Comparison of ENCODE assay signal across 1 cellular context in the genomic region with DNA sequence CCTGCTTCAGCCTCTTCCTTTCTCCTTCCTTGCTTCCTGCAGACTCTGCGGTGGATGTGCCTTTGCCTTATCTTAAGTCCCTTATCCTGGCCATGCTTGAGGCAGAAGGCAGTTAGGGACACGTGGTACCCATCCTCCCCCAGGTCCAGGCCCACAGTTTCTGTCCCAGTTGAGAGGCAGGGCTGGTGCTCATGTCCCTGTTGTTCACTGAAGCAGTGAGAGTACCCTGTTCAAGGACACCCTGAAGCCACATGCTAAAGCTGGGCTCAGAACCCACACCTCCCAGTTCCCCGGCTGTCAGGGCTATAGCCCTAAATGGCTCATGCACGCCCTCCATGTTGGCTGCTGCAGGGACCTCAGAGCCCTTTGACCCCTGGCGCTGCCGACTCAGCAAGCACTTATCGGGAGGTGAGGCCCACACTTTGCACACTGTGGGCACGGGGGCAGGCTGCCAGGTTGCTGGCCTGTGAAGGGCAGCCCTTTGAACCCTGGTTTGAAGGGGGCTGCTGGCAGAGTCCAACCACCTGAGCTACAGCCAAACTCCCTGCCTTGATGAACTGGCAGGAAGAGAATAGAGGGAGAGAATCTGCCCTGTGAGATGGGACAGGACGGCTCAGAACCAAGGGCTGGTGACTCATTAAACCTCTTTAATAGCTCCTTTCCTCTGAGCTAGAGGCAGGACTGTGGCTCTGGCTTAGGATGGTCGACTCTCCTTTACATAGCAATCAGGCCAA.
TF ChIP-seq lines count a peak whose summit lies in the region.

No MANE protein-coding gene starts in this region.

TF ChIP-seq in K562, 482 proteins besides CTCF, POLR2A, EP300 and RAD21 (continues in another document):
- TF ChIP-seq, protein P1, sequence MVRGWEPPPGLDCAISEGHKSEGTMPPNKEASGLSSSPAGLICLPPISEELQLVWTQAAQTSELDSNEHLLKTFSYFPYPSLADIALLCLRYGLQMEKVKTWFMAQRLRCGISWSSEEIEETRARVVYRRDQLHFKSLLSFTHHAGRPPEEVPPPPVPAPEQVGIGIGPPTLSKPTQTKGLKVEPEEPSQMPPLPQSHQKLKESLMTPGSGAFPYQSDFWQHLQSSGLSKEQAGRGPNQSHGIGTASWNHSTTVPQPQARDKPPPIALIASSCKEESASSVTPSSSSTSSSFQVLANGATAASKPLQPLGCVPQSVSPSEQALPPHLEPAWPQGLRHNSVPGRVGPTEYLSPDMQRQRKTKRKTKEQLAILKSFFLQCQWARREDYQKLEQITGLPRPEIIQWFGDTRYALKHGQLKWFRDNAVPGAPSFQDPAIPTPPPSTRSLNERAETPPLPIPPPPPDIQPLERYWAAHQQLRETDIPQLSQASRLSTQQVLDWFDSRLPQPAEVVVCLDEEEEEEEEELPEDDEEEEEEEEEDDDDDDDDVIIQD (CRISPR knock-in tag; IDR thresholded peaks at IDR 0.05): no peak
- peak; percentile 66; the same call in 1 of the 2 replicates for TF ChIP-seq ZNF197 (CRISPR knock-in tag; IDR thresholded peaks at IDR 0.05; ENCODE audit: low read depth)
- no peak for TF ChIP-seq NR0B1 (IDR thresholded peaks at IDR 0.05; ENCODE audit: partially characterized antibody)
- TF ChIP-seq, protein P2, sequence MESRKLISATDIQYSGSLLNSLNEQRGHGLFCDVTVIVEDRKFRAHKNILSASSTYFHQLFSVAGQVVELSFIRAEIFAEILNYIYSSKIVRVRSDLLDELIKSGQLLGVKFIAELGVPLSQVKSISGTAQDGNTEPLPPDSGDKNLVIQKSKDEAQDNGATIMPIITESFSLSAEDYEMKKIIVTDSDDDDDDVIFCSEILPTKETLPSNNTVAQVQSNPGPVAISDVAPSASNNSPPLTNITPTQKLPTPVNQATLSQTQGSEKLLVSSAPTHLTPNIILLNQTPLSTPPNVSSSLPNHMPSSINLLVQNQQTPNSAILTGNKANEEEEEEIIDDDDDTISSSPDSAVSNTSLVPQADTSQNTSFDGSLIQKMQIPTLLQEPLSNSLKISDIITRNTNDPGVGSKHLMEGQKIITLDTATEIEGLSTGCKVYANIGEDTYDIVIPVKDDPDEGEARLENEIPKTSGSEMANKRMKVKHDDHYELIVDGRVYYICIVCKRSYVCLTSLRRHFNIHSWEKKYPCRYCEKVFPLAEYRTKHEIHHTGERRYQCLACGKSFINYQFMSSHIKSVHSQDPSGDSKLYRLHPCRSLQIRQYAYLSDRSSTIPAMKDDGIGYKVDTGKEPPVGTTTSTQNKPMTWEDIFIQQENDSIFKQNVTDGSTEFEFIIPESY (CRISPR knock-in tag; IDR thresholded peaks at IDR 0.05): no peak
- TF ChIP-seq ELF2 (CRISPR knock-in tag; IDR thresholded peaks at IDR 0.05): no peak
- TF ChIP-seq HNRNPLL (IDR thresholded peaks at IDR 0.05; ENCODE audit: low read depth, low read length, poor library complexity, severe bottlenecking): no peak
- TF ChIP-seq, protein P3, sequence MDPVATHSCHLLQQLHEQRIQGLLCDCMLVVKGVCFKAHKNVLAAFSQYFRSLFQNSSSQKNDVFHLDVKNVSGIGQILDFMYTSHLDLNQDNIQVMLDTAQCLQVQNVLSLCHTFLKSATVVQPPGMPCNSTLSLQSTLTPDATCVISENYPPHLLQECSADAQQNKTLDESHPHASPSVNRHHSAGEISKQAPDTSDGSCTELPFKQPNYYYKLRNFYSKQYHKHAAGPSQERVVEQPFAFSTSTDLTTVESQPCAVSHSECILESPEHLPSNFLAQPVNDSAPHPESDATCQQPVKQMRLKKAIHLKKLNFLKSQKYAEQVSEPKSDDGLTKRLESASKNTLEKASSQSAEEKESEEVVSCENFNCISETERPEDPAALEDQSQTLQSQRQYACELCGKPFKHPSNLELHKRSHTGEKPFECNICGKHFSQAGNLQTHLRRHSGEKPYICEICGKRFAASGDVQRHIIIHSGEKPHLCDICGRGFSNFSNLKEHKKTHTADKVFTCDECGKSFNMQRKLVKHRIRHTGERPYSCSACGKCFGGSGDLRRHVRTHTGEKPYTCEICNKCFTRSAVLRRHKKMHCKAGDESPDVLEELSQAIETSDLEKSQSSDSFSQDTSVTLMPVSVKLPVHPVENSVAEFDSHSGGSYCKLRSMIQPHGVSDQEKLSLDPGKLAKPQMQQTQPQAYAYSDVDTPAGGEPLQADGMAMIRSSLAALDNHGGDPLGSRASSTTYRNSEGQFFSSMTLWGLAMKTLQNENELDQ (CRISPR knock-in tag; IDR thresholded peaks at IDR 0.05; ENCODE audit: borderline replicate concordance): no peak
- TF ChIP-seq, protein P4, sequence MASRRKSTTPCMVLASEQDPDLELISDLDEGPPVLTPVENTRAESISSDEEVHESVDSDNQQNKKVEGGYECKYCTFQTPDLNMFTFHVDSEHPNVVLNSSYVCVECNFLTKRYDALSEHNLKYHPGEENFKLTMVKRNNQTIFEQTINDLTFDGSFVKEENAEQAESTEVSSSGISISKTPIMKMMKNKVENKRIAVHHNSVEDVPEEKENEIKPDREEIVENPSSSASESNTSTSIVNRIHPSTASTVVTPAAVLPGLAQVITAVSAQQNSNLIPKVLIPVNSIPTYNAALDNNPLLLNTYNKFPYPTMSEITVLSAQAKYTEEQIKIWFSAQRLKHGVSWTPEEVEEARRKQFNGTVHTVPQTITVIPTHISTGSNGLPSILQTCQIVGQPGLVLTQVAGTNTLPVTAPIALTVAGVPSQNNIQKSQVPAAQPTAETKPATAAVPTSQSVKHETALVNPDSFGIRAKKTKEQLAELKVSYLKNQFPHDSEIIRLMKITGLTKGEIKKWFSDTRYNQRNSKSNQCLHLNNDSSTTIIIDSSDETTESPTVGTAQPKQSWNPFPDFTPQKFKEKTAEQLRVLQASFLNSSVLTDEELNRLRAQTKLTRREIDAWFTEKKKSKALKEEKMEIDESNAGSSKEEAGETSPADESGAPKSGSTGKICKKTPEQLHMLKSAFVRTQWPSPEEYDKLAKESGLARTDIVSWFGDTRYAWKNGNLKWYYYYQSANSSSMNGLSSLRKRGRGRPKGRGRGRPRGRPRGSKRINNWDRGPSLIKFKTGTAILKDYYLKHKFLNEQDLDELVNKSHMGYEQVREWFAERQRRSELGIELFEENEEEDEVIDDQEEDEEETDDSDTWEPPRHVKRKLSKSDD (conservative IDR thresholded peaks at IDR 0.05; ENCODE audit: low read length): no peak
- peak; percentile 89 for TF ChIP-seq ELF4 (CRISPR knock-in tag; IDR thresholded peaks at IDR 0.05)
- no peak for TF ChIP-seq IRF2 (CRISPR knock-in tag; IDR thresholded peaks at IDR 0.05)
- no peak for TF ChIP-seq SNIP1 (IDR thresholded peaks at IDR 0.05; ENCODE audit: low read depth)
- no peak for TF ChIP-seq MYBL2 (IDR thresholded peaks at IDR 0.05; ENCODE audit: low read depth)
- no peak for TF ChIP-seq MYBL2 (CRISPR knock-in tag; IDR thresholded peaks at IDR 0.05; ENCODE audit: borderline replicate concordance)
- no peak for TF ChIP-seq MAFF (IDR thresholded peaks at IDR 0.05; ENCODE audit: low read length)
- TF ChIP-seq, protein P5, sequence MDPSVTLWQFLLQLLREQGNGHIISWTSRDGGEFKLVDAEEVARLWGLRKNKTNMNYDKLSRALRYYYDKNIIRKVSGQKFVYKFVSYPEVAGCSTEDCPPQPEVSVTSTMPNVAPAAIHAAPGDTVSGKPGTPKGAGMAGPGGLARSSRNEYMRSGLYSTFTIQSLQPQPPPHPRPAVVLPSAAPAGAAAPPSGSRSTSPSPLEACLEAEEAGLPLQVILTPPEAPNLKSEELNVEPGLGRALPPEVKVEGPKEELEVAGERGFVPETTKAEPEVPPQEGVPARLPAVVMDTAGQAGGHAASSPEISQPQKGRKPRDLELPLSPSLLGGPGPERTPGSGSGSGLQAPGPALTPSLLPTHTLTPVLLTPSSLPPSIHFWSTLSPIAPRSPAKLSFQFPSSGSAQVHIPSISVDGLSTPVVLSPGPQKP (CRISPR knock-in tag; IDR thresholded peaks at IDR 0.05): no peak
- no peak for TF ChIP-seq CC2D1A (IDR thresholded peaks at IDR 0.05)
- TF ChIP-seq GATA2 (CRISPR knock-in tag; IDR thresholded peaks at IDR 0.05): peak; percentile 69
- TF ChIP-seq PBX2 (CRISPR knock-in tag; IDR thresholded peaks at IDR 0.05; ENCODE audit: low read depth): no peak
- TF ChIP-seq PBX2 (tag; conservative IDR thresholded peaks at IDR 0.05; ENCODE audit: low read depth): no peak
- TF ChIP-seq SMAD1 (IDR thresholded peaks at IDR 0.05; ENCODE audit: low read depth, low read length, partially characterized antibody): no peak
- no peak for TF ChIP-seq DDX20 (tag; IDR thresholded peaks at IDR 0.05; ENCODE audit: low read depth)
- TF ChIP-seq KLF1 (tag; IDR thresholded peaks at IDR 0.05): 0 out of 2 replicates have a peak, but pooled peaks have one; percentile 14
- no peak for TF ChIP-seq ZNF408 (CRISPR knock-in tag; IDR thresholded peaks at IDR 0.05; ENCODE audit: low read depth)
- no peak for TF ChIP-seq SIX5 (IDR thresholded peaks at IDR 0.05; ENCODE audit: borderline replicate concordance in 1 of 2, insufficient read depth in 1 of 2, low read depth in 1 of 2, low read length in 2 of 2)
- TF ChIP-seq POLR2H (tag; IDR thresholded peaks at IDR 0.05; ENCODE audit: low read depth): no peak
- TF ChIP-seq AFF4 (CRISPR knock-in tag; IDR thresholded peaks at IDR 0.05): no peak
- TF ChIP-seq XRCC3 (IDR thresholded peaks at IDR 0.05): no peak
- no peak for TF ChIP-seq ETS2 (tag; IDR thresholded peaks at IDR 0.05; ENCODE audit: borderline replicate concordance, poor library complexity, severe bottlenecking)
- no peak for TF ChIP-seq YBX1 (IDR thresholded peaks at IDR 0.05)
- no peak for TF ChIP-seq MCM2 (IDR thresholded peaks at IDR 0.05; ENCODE audit: low read depth)
- TF ChIP-seq ZNF384 (IDR thresholded peaks at IDR 0.05; ENCODE audit: low read depth, low read length): no peak
- TF ChIP-seq SLC30A9 (CRISPR knock-in tag; IDR thresholded peaks at IDR 0.05): no peak
- no peak for TF ChIP-seq ELF1 (tag; IDR thresholded peaks at IDR 0.05)
- TF ChIP-seq HMG20A (CRISPR knock-in tag; conservative IDR thresholded peaks at IDR 0.05): no peak
